2 cellular contexts compared by ENCODE assay signal in the genomic region with DNA sequence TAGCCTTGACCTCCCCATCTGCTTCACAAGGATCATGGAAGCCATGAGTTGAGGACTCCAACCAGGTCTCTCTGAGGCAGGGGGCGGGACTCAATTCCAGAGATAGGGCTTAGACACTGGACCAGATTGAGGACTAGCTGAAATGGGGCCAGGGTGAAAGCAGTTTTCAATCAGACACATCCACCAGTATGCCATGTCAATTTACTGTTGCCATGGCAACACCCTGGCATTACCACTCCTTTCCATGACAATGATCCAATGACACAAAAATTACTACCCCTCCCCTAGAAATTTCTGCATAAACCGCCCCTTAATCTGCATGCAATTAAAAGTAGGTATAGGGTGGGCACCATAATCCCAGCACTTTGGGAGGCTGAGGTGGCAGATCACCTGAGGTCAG.
A peak's percentile ranks its signal among the peaks of the same experiment; 100 is the strongest.
TF ChIP-seq lines count a peak whose summit lies in the region.

No MANE protein-coding gene starts in this region.

TF ChIP-seq in HepG2, 621 proteins besides CTCF, POLR2A, EP300 and RAD21:
- TF ChIP-seq U2AF1 (optimal IDR thresholded peaks at IDR 0.05; ENCODE audit: low read depth, low read length) (no peak), RFX1 (IDR thresholded peaks at IDR 0.05) (peak; percentile 62; the same call in 1 of the 2 replicates)

TF ChIP-seq in neural cell, 6 proteins besides CTCF, POLR2A, EP300 and RAD21:
- no peak for TF ChIP-seq POLR2AphosphoS5 (IDR thresholded peaks at IDR 0.05)
- TF ChIP-seq, protein P1, sequence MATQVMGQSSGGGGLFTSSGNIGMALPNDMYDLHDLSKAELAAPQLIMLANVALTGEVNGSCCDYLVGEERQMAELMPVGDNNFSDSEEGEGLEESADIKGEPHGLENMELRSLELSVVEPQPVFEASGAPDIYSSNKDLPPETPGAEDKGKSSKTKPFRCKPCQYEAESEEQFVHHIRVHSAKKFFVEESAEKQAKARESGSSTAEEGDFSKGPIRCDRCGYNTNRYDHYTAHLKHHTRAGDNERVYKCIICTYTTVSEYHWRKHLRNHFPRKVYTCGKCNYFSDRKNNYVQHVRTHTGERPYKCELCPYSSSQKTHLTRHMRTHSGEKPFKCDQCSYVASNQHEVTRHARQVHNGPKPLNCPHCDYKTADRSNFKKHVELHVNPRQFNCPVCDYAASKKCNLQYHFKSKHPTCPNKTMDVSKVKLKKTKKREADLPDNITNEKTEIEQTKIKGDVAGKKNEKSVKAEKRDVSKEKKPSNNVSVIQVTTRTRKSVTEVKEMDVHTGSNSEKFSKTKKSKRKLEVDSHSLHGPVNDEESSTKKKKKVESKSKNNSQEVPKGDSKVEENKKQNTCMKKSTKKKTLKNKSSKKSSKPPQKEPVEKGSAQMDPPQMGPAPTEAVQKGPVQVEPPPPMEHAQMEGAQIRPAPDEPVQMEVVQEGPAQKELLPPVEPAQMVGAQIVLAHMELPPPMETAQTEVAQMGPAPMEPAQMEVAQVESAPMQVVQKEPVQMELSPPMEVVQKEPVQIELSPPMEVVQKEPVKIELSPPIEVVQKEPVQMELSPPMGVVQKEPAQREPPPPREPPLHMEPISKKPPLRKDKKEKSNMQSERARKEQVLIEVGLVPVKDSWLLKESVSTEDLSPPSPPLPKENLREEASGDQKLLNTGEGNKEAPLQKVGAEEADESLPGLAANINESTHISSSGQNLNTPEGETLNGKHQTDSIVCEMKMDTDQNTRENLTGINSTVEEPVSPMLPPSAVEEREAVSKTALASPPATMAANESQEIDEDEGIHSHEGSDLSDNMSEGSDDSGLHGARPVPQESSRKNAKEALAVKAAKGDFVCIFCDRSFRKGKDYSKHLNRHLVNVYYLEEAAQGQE (IDR thresholded peaks at IDR 0.05; ENCODE audit: borderline replicate concordance) = no peak
- no peak for TF ChIP-seq TAF1 (IDR thresholded peaks at IDR 0.05; ENCODE audit: low read depth)
- TF ChIP-seq EZH2 (IDR thresholded peaks at IDR 0.05; ENCODE audit: borderline replicate concordance, insufficient read depth, low read length, poor library complexity, severe bottlenecking) = no peak
- TF ChIP-seq SMC3 (conservative IDR thresholded peaks at IDR 0.05; ENCODE audit: poor library complexity) = no peak
- TF ChIP-seq MXI1 (conservative IDR thresholded peaks at IDR 0.05; ENCODE audit: poor library complexity, severe bottlenecking) = no peak
